ENCODE assay signal across 23 cellular contexts in genomic region chr15:65331811-65332210, GRCh38. TPM values are rescaled to one million over a fixed set of nuclear protein-coding genes. Genes with fewer than 3 reads are reported as not detected.
DNase-seq lines count a peak whose midpoint lies in the region; ATAC-seq, FAIRE-seq and TF ChIP-seq lines count a peak whose summit lies in the region.
"Had no signal": no experiment of that assay in that cellular context is flagged by ENCODE, and none has a peak within 500 bp of the region (broad histone marks: within the 10 kb centered on the region; RNA-seq: fewer than 3 reads in every experiment).

No MANE protein-coding gene starts in this region.

- ATAC-seq in K562 (no peak), GM19351 (IDR thresholded peaks at IDR 0.05; ENCODE audit: unreplicated experiment) (no peak)
- ATAC-seq: Panc1 had no signal

- no peak overlapping the region for H3K9ac ChIP-seq in K562 (ENCODE audit: insufficient read depth in 1 of 2, low read depth in 2 of 2, low read length in 2 of 2)

- CTCF ChIA-PET in HEK293 (lab: Yijun Ruan, JAX) (no interaction called here), K562 (lab: Yijun Ruan, JAX; ENCODE audit: low intra/inter-chr PET ratio) (no interaction called here)

- DNase-seq in G401 (ENCODE audit: low spot score) (peak; percentile 25), K562 (ENCODE audit: extremely low read depth in 1 of 4, low spot score in 3 of 4) (no peak), nephron progenitor cell (no peak), AG20443 (ENCODE audit: low spot score) (no peak)
- no peak for DNase-seq in activated CD4-positive, alpha-beta T cell treated with anti-CD3 and anti-CD28 coated beads for 4 hours
- DNase-seq: CD8-positive, alpha-beta memory T cell; DMS79 treated with DMSO at 0.1 percent for 48 hours; MM.1S; NCI-H1092; NCI-H1694 treated with DMSO at 0.1 percent for 48 hours; NCI-H2107; NCI-H2227 treated with DMSO at 0.1 percent for 48 hours; NCI-H524; Right ventricle myocardium superior had no signal

- H3K4me3 ChIP-seq in HEK293 (ENCODE audit: low read depth, low read length) (no peak overlapping the region), K562 (no peak overlapping the region)

- in situ Hi-C loops in G401 (cut with HindIII; ENCODE audit: low sequenced_read_pairs): no loop called here
- in situ Hi-C loops in K562 (cut with MboI): no loop called here

- no peak for TF ChIP-seq EP300 in K562 (IDR thresholded peaks at IDR 0.05; ENCODE audit: low read length)

- H3K9me1 ChIP-seq in K562 (ENCODE audit: control insufficient read depth, insufficient read depth, low read length): no peaks in the 10 kb centered on the region

- WGBS in K562 (ENCODE audit: insufficient coverage, low coverage, missing lambda C conversion rate): 4% methylated on average over 7 of the region's 7 CpGs

- H3K27me3 Mint-ChIP-seq in nephron progenitor cell (ENCODE audit: low read depth, poor library complexity): peaks cover 11% of the 10 kb centered on the region

- no TSS peak for BruUV-seq in K562 (replicated peaks; lab: Mats Ljungman, UMichigan)

- H3K27ac Mint-ChIP-seq in nephron progenitor cell: peak overlapping the region; percentile 79

- POLR2A ChIA-PET in HEK293 (lab: Yijun Ruan, JAX) (no interaction called here), K562 (lab: Yijun Ruan, JAX) (interaction anchor here (0.6 to 3.6 kb wide), 2 partner anchors 15 to 26 kb away, joined by 4 to 20 read pairs; partner anchors contain the start of gene RNU5B-1)

- no peak for FAIRE-seq in K562 (lab: Jason Lieb, UNC)
- FAIRE-seq: D721Med, H54, HTR-8/SVneo had no signal

- no peak for TF ChIP-seq POLR2A in K562 (conservative IDR thresholded peaks at IDR 0.05)

- no peaks in the 10 kb centered on the region for H3K36me3 ChIP-seq in HEK293 (ENCODE audit: control insufficient read depth in 2 of 2, insufficient read depth in 1 of 2, low read length in 2 of 2)
- H3K36me3 ChIP-seq in K562 (ENCODE audit: control insufficient read depth, insufficient read depth, low read length): no peaks in the 10 kb centered on the region

- peaks cover 49 to 74% of the 10 kb centered on the region in 2 experiments for H3K27me3 ChIP-seq in K562 (ENCODE audit: control insufficient read depth in 2 of 2, insufficient read depth in 2 of 2, low read length in 2 of 2)

- peaks cover 75% of the 10 kb centered on the region for H3K4me1 Mint-ChIP-seq in nephron progenitor cell
- H3K4me1 Mint-ChIP-seq: CD8-positive, alpha-beta memory T cell had no signal

- H3K27ac ChIP-seq in HEK293 (ENCODE audit: extremely low read depth, low read depth, low read length) (no peak overlapping the region), K562 (ENCODE audit: extremely low read depth, low read depth, low read length) (no peak overlapping the region)
- H3K27ac ChIP-seq: HL-60 had no signal

- no peak overlapping the region for H3K4me3 Mint-ChIP-seq in nephron progenitor cell
- H3K4me3 Mint-ChIP-seq: IgD-negative memory B cell had no signal

- H3K79me2 ChIP-seq in K562 (ENCODE audit: control insufficient read depth, insufficient read depth, low read length): no peaks in the 10 kb centered on the region

- no peak for TF ChIP-seq RAD21 in K562 (CRISPR knock-in tag; conservative IDR thresholded peaks at IDR 0.05 in 1 of 2, IDR thresholded peaks at IDR 0.05 in 1 of 2)

- H2AFZ ChIP-seq in K562 (ENCODE audit: low read depth, low read length): no peak overlapping the region

- H3K9me3 Mint-ChIP-seq in nephron progenitor cell: no peaks in the 10 kb centered on the region
- H3K9me3 Mint-ChIP-seq: CD8-positive, alpha-beta memory T cell; IgD-negative memory B cell had no signal

- H3K36me3 Mint-ChIP-seq in nephron progenitor cell (ENCODE audit: low read depth): peaks cover 37% of the 10 kb centered on the region
- H3K36me3 Mint-ChIP-seq: CD8-positive, alpha-beta memory T cell; IgD-negative memory B cell had no signal

- no peak overlapping the region for H3K4me2 ChIP-seq in K562 (ENCODE audit: insufficient read depth, low read length)

- intact Hi-C loops in K562 (cut with micrococcal nuclease): no loop called here

- TF ChIP-seq CTCF in HEK293 (tag by site-specific recombination; IDR thresholded peaks at IDR 0.05): no peak
- no peak for TF ChIP-seq CTCF in K562 (IDR thresholded peaks at IDR 0.05 in 2 of 3, conservative IDR thresholded peaks at IDR 0.05 in 1 of 3; ENCODE audit: insufficient read depth in 2 of 3, low read depth in 1 of 3, low read length in 3 of 3)
- TF ChIP-seq CTCF in nephron progenitor cell (IDR thresholded peaks at IDR 0.05): no peak

- H3K9me3 ChIP-seq in HEK293 (ENCODE audit: control insufficient read depth, insufficient read depth, low read depth, low read length) (no peaks in the 10 kb centered on the region), K562 (replicated peaks; ENCODE audit: control insufficient read depth, insufficient read depth, low read depth, low read length) (no peaks in the 10 kb centered on the region)

- H4K20me1 ChIP-seq in K562 (replicated peaks; ENCODE audit: control insufficient read depth, insufficient read depth, low read length): peaks cover 9% of the 10 kb centered on the region; the same call in 1 of the 2 replicates

- H3K4me1 ChIP-seq in HEK293 (ENCODE audit: control insufficient read depth, insufficient read depth, low read length): no peaks in the 10 kb centered on the region
- peaks cover 0 to 34% of the 10 kb centered on the region in 2 experiments; a peak in 2 of 5 replicates for H3K4me1 ChIP-seq in K562 (replicated peaks in 1 of 2; ENCODE audit: control insufficient read depth in 2 of 2, insufficient read depth in 2 of 2, low read length in 2 of 2)

RNA-seq across cellular contexts. Expression of gene RNU5B-1, which starts 27.3 kb away (rescaled TPM):
- not detected in 2 replicates for total RNA-seq in G401 (2014; rRNA removed; shearing (Covaris generic))
- total RNA-seq in K562 (2011; cell fraction: chromatin; rRNA removed; ENCODE audit: low replicate concordance): under 0.01 TPM in 2 replicates
- total RNA-seq in K562 (2011; cell fraction: nucleolus; rRNA removed): under 0.01 TPM in 2 replicates
- under 0.01 TPM in 2 replicates for total RNA-seq in K562 (2011; cell fraction: nucleoplasm; rRNA removed)
- total RNA-seq in K562 (2014; rRNA removed) (not detected in 2 replicates), K562 (2014; rRNA removed; fragmentation: Illumina TruSeq; extraction: Trizol) (not detected in 2 replicates), K562 (2015; rRNA removed; fragmentation: Illumina TruSeq; extraction: Trizol) (not detected in 2 replicates), K562 (2021) (14.2 TPM in 1 of 2 replicates, not detected in the other)
- polyA plus RNA-seq in K562 (2011; rRNA removed) (not detected in 2 replicates), K562 (2014; fragmentation: Illumina TruSeq; extraction: Trizol) (not detected in 2 replicates), K562 (2014; fragmentation: Nextera tagmentation; extraction: Ambion mirVana) (not detected), K562 (2014; rRNA removed) (not detected in 2 replicates)
- polyA plus RNA-seq in K562 (2011; cell fraction: cytosol; rRNA removed): not detected in 2 replicates
- under 0.01 TPM in 1 of 2 replicates, not detected in the other for polyA plus RNA-seq in K562 (2011; cell fraction: nucleus; rRNA removed)
- polyA plus RNA-seq in K562 (2012): not detected in 2 replicates
- polyA minus RNA-seq in K562 (2011; rRNA and poly(A)+ RNA removed): under 0.01 TPM in 2 replicates
- polyA minus RNA-seq in K562 (2011; cell fraction: cytosol; rRNA and poly(A)+ RNA removed): 577 and 858 TPM in 2 replicates
- under 0.01 TPM in 2 replicates for polyA minus RNA-seq in K562 (2011; cell fraction: nucleus; rRNA and poly(A)+ RNA removed)
- total RNA-seq: CD8-positive, alpha-beta memory T cell; LHCN-M2 had no signal
- polyA plus RNA-seq: CD8-positive, alpha-beta memory T cell; IgD-negative memory B cell had no signal

RNA-seq across cellular contexts. Expression of gene RNU5A-1, which starts 36.0 kb away (rescaled TPM):
- not detected in 2 replicates for total RNA-seq in G401 (2014; rRNA removed; shearing (Covaris generic))
- under 0.01 TPM in 2 replicates for total RNA-seq in K562 (2011; cell fraction: chromatin; rRNA removed; ENCODE audit: low replicate concordance)
- under 0.01 TPM in 2 replicates for total RNA-seq in K562 (2011; cell fraction: nucleolus; rRNA removed)
- under 0.01 TPM in 2 replicates for total RNA-seq in K562 (2011; cell fraction: nucleoplasm; rRNA removed)
- total RNA-seq in K562 (2014; rRNA removed) (not detected in 2 replicates), K562 (2014; rRNA removed; fragmentation: Illumina TruSeq; extraction: Trizol) (not detected in 2 replicates), K562 (2015; rRNA removed; fragmentation: Illumina TruSeq; extraction: Trizol) (not detected in 2 replicates), K562 (2021) (not detected in 2 replicates)
- polyA plus RNA-seq in K562 (2011; rRNA removed) (not detected in 2 replicates), K562 (2014; fragmentation: Illumina TruSeq; extraction: Trizol) (not detected in 2 replicates), K562 (2014; fragmentation: Nextera tagmentation; extraction: Ambion mirVana) (not detected), K562 (2014; rRNA removed) (not detected in 2 replicates)
- polyA plus RNA-seq in K562 (2011; cell fraction: cytosol; rRNA removed): not detected in 2 replicates
- polyA plus RNA-seq in K562 (2011; cell fraction: nucleus; rRNA removed): under 0.01 TPM in 2 replicates
- polyA plus RNA-seq in K562 (2012): not detected in 2 replicates
- under 0.01 TPM in 2 replicates for polyA minus RNA-seq in K562 (2011; rRNA and poly(A)+ RNA removed)
- polyA minus RNA-seq in K562 (2011; cell fraction: cytosol; rRNA and poly(A)+ RNA removed): 268 TPM in 1 of 2 replicates, not detected in the other
- polyA minus RNA-seq in K562 (2011; cell fraction: nucleus; rRNA and poly(A)+ RNA removed): under 0.01 TPM in 2 replicates
- total RNA-seq: CD8-positive, alpha-beta memory T cell; LHCN-M2; Right ventricle myocardium superior had no signal
- polyA plus RNA-seq: CD8-positive, alpha-beta memory T cell; IgD-negative memory B cell had no signal

RNA-seq across cellular contexts. Expression of gene PARP16, which starts 45.1 kb away (rescaled TPM):
- 6.2 and 6.3 TPM in 2 replicates for total RNA-seq in G401 (2014; rRNA removed; shearing (Covaris generic))
- total RNA-seq in K562 (2011; cell fraction: chromatin; rRNA removed; ENCODE audit: low replicate concordance): 3.3 and 4.7 TPM in 2 replicates
- total RNA-seq in K562 (2011; cell fraction: nucleolus; rRNA removed): 3.4 and 3.7 TPM in 2 replicates
- 5.7 and 9.5 TPM in 2 replicates for total RNA-seq in K562 (2011; cell fraction: nucleoplasm; rRNA removed)
- total RNA-seq in K562 (2014; rRNA removed): 5.1 and 6.7 TPM in 2 replicates
- 6.4 and 7.0 TPM in 2 replicates for total RNA-seq in K562 (2014; rRNA removed; fragmentation: Illumina TruSeq; extraction: Trizol)
- 5.8 and 6.3 TPM in 2 replicates for total RNA-seq in K562 (2015; rRNA removed; fragmentation: Illumina TruSeq; extraction: Trizol)
- 7.6 TPM in 2 replicates for total RNA-seq in K562 (2021)
- polyA plus RNA-seq in K562 (2011; rRNA removed): 7.5 and 10.3 TPM in 2 replicates
- polyA plus RNA-seq in K562 (2011; cell fraction: cytosol; rRNA removed): 8.2 and 9.6 TPM in 2 replicates
- 6.6 and 10.2 TPM in 2 replicates for polyA plus RNA-seq in K562 (2011; cell fraction: nucleus; rRNA removed)
- 6.6 and 14.9 TPM in 2 replicates for polyA plus RNA-seq in K562 (2012)
- 8.2 and 9.9 TPM in 2 replicates for polyA plus RNA-seq in K562 (2014; fragmentation: Illumina TruSeq; extraction: Trizol)
- 1 to 10 TPM; 3.0 to 5.6 TPM for polyA plus RNA-seq in K562 (2014; fragmentation: Nextera tagmentation; extraction: Ambion mirVana)
- polyA plus RNA-seq in K562 (2014; rRNA removed): 5.8 and 7.8 TPM in 2 replicates
- polyA minus RNA-seq in K562 (2011; rRNA and poly(A)+ RNA removed): 5.6 and 6.8 TPM in 2 replicates
- 3.6 and 4.6 TPM in 2 replicates for polyA minus RNA-seq in K562 (2011; cell fraction: cytosol; rRNA and poly(A)+ RNA removed)
- 1.3 and 3.4 TPM in 2 replicates for polyA minus RNA-seq in K562 (2011; cell fraction: nucleus; rRNA and poly(A)+ RNA removed)

RNA-seq across cellular contexts. Expression of gene IGDCC3, which starts 46.0 kb away (rescaled TPM):
- total RNA-seq in G401 (2014; rRNA removed; shearing (Covaris generic)): 7.9 and 20.1 TPM in 2 replicates
- total RNA-seq in K562 (2011; cell fraction: chromatin; rRNA removed; ENCODE audit: low replicate concordance): not detected in 2 replicates
- not detected in 2 replicates for total RNA-seq in K562 (2011; cell fraction: nucleolus; rRNA removed)
- total RNA-seq in K562 (2011; cell fraction: nucleoplasm; rRNA removed): not detected in 2 replicates
- total RNA-seq in K562 (2014; rRNA removed) (not detected in 2 replicates), K562 (2014; rRNA removed; fragmentation: Illumina TruSeq; extraction: Trizol) (not detected in 2 replicates), K562 (2015; rRNA removed; fragmentation: Illumina TruSeq; extraction: Trizol) (not detected in 2 replicates), K562 (2021) (0.07 TPM in 1 of 2 replicates, not detected in the other)
- polyA plus RNA-seq in K562 (2011; rRNA removed) (not detected in 2 replicates), K562 (2014; fragmentation: Illumina TruSeq; extraction: Trizol) (not detected in 2 replicates), K562 (2014; fragmentation: Nextera tagmentation; extraction: Ambion mirVana) (not detected), K562 (2014; rRNA removed) (0.03 TPM in 1 of 2 replicates, not detected in the other)
- polyA plus RNA-seq in K562 (2011; cell fraction: cytosol; rRNA removed): not detected in 2 replicates
- polyA plus RNA-seq in K562 (2011; cell fraction: nucleus; rRNA removed): not detected in 2 replicates
- not detected in 2 replicates for polyA plus RNA-seq in K562 (2012)
- not detected in 2 replicates for polyA minus RNA-seq in K562 (2011; rRNA and poly(A)+ RNA removed)
- not detected in 2 replicates for polyA minus RNA-seq in K562 (2011; cell fraction: cytosol; rRNA and poly(A)+ RNA removed)
- not detected in 2 replicates for polyA minus RNA-seq in K562 (2011; cell fraction: nucleus; rRNA and poly(A)+ RNA removed)
- total RNA-seq: CD8-positive, alpha-beta memory T cell; LHCN-M2 had no signal
- polyA plus RNA-seq: CD8-positive, alpha-beta memory T cell; IgD-negative memory B cell had no signal
